ENCODE assay signal across 9 cellular contexts in the genomic region with DNA sequence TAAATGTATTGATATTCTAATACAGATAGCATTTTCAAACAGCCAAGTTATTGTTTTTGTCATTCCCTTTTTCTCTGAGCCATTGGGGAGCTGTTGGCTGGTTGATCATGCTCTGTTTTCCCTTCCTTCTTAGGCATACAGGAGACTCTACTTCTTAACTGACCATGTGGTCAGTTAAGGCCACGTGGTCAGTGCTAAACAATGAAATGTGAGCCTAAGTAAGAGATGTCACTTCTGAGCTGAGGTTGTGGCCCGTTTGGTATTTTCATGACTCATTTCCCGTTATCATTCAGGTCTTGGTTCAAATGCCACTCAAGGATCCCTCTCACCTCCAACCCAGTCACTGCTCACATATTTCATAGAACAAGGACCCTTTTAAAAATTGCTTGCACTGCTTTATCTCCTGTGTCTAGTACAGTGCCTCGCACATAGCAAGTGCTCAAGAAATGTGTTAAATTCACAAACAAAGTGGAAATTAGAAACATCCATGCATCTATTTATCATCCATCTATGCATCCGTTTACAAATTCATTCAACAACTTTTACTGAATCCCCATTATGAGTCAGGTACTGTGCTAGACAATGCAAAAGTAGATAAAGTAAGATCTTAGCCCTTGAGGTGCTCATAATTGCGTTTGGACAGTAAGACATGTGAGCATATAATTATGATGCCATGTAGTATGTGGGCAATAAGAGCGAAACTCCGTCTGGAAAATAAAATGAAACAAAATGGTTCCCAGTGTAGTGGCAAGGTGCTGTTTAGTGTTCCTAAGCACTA. TPM values are rescaled to one million over a fixed set of nuclear protein-coding genes. Genes with fewer than 3 reads are reported as not detected.
DNase-seq lines count a peak whose midpoint lies in the region; ATAC-seq, FAIRE-seq and TF ChIP-seq lines count a peak whose summit lies in the region.
"Had no signal": no experiment of that assay in that cellular context is flagged by ENCODE, and none has a peak within 500 bp of the region (broad histone marks: within the 10 kb centered on the region; RNA-seq: fewer than 3 reads in every experiment).

No MANE protein-coding gene starts in this region.

- peak; percentile 86 for DNase-seq in Caki2 (ENCODE audit: low read depth)
- DNase-seq in HAP-1 (ENCODE audit: low spot score in 2 of 2) = peak; percentile 12 to 29
- peak; percentile 88 for DNase-seq in RCC 7860 (ENCODE audit: low spot score)
- DNase-seq in foreskin fibroblast = peak; percentile 75 to 83
- no peak for DNase-seq in epidermal melanocyte (ENCODE audit: insufficient read length, low spot score)
- no peak for DNase-seq in kidney

- no peak for ATAC-seq in HG03139 (IDR thresholded peaks at IDR 0.05; ENCODE audit: unreplicated experiment)
- no peak for ATAC-seq in HG03097 (IDR thresholded peaks at IDR 0.05; ENCODE audit: low FRiP score, unreplicated experiment)

- H3K27me3 ChIP-seq in HAP-1 (ENCODE audit: low read depth) = no peaks in the 10 kb centered on the region

- in situ Hi-C loops in Caki2 (cut with HindIII; ENCODE audit: low pct_unique_long_range_greater_than_20kb, low sequenced_read_pairs) (no loop called here), HAP-1 (cut with MboI; ENCODE audit: low sequenced_read_pairs) (no loop called here)

- TF ChIP-seq CTCF in foreskin fibroblast (IDR thresholded peaks at IDR 0.05; ENCODE audit: low read depth, low read length) = no peak
- TF ChIP-seq CTCF in kidney (IDR thresholded peaks at IDR 0.05; ENCODE audit: borderline replicate concordance, extremely low read depth, insufficient read depth) = no peak

- intact Hi-C loops in kidney (cut with DNase I) = no loop called here

- no peak overlapping the region for H3K9ac ChIP-seq in kidney (ENCODE audit: low read length in 2 of 2)

- H3K4me1 ChIP-seq in HAP-1 = peaks cover 13% of the 10 kb centered on the region
- no peaks in the 10 kb centered on the region for H3K4me1 ChIP-seq in kidney (ENCODE audit: control insufficient read depth in 1 of 2, insufficient read depth in 1 of 2, low read depth in 1 of 2, low read length in 2 of 2)

- FAIRE-seq in RCC 7860 (lab: Jason Lieb, UNC) (peak; percentile 90), kidney (lab: Jason Lieb, UNC) (no peak)
- FAIRE-seq: GM18507 had no signal

- H3K4me3 ChIP-seq in HAP-1 = no peak overlapping the region
- no peak overlapping the region for H3K4me3 ChIP-seq in foreskin fibroblast (ENCODE audit: low read depth in 1 of 2, low read length in 2 of 2)
- no peak overlapping the region for H3K4me3 ChIP-seq in kidney (ENCODE audit: low read length in 2 of 2)

- no peaks in the 10 kb centered on the region for H3K36me3 ChIP-seq in HAP-1 (replicated peaks)
- H3K36me3 ChIP-seq in kidney (ENCODE audit: control insufficient read depth in 1 of 2, insufficient read depth in 2 of 2, low read length in 2 of 2) = no peaks in the 10 kb centered on the region

- no peak overlapping the region for H3K27ac ChIP-seq in kidney (ENCODE audit: low read depth in 2 of 2, low read length in 2 of 2)

- no peaks in the 10 kb centered on the region for H3K9me3 ChIP-seq in HAP-1
- no peaks in the 10 kb centered on the region for H3K9me3 ChIP-seq in kidney (ENCODE audit: control insufficient read depth in 1 of 2, low read length in 2 of 2)

RNA-seq across cellular contexts. Expression of a gene that starts 50.7 kb away (rescaled TPM):
- 40.5 and 45.9 TPM in 2 replicates for total RNA-seq in Caki2 (2014; rRNA removed; shearing (Covaris generic); ENCODE audit: low replicate concordance)
- total RNA-seq in kidney = 124 TPM
- 18.4 TPM for polyA plus RNA-seq in kidney (ENCODE audit: insufficient read depth, low read depth, low replicate concordance)

Comparison
In these comparisons a context has a peak if more than half of its experiments do, and no peak if none do; other contexts are left out.
1. DNase-seq: peak in Caki2 (single experiment), HAP-1 (2 of 2), RCC 7860 (single experiment) and foreskin fibroblast (2 of 2); none in epidermal melanocyte (single experiment) and kidney (single experiment).